7 cellular contexts compared by ENCODE assay signal in genomic region chr1:82225407-82226197, GRCh38.
A peak's percentile ranks its signal among the peaks of the same experiment; 100 is the strongest.
DNase-seq lines count a peak whose midpoint lies in the region; ATAC-seq and TF ChIP-seq lines count a peak whose summit lies in the region.

No MANE protein-coding gene starts in this region.

- H3K4me1 ChIP-seq in mammary epithelial cell (ENCODE audit: insufficient read depth, low read length), result peaks cover 28% of the 10 kb centered on the region

- TF ChIP-seq CTCF in mammary epithelial cell (conservative IDR thresholded peaks at IDR 0.05 in 1 of 2, IDR thresholded peaks at IDR 0.05 in 1 of 2; ENCODE audit: extremely low read depth in 1 of 2, insufficient read depth in 1 of 2, low read depth in 1 of 2, low read length in 2 of 2), result no peak

- H3K27me3 ChIP-seq in mammary epithelial cell (ENCODE audit: insufficient read depth, low read length), result no peaks in the 10 kb centered on the region

- H3K9ac ChIP-seq in mammary epithelial cell (ENCODE audit: insufficient read depth, low read length), result no peak overlapping the region

- CTCF ChIA-PET in mammary epithelial cell (lab: Charles Lee; ENCODE audit: low non-redundant PET), result interaction anchor here (0.6 kb wide), 1 partner anchor 1072 kb away, joined by 3 read pairs; no protein-coding TSS in a partner anchor

- no TSS peak for BruUV-seq in mammary epithelial cell (replicated peaks; lab: Mats Ljungman, UMichigan)

- dilution Hi-C loops in mammary epithelial cell (cut with HindIII; ENCODE audit: low sequenced_read_pairs), result no loop called here

- WGBS in mammary epithelial cell (ENCODE audit: low coverage, missing lambda C conversion rate), result 0% methylated on average over 3 of the region's 3 CpGs

- H3K27ac ChIP-seq in mammary epithelial cell (ENCODE audit: insufficient read depth, low read depth, low read length), result peak overlapping the region; percentile 79

- H3K36me3 ChIP-seq in mammary epithelial cell (ENCODE audit: insufficient read depth, low read length), result no peaks in the 10 kb centered on the region

- H2AFZ ChIP-seq in mammary epithelial cell (ENCODE audit: low read depth, low read length), result peak overlapping the region; percentile 39

- no peaks in the 10 kb centered on the region for H3K79me2 ChIP-seq in mammary epithelial cell (ENCODE audit: insufficient read depth, low read length)

- peak; percentile 58 for ATAC-seq in GM21360 (IDR thresholded peaks at IDR 0.05; ENCODE audit: unreplicated experiment)
- peak; percentile 35 for ATAC-seq in sciatic nerve
- no peak for ATAC-seq in HG02884 (IDR thresholded peaks at IDR 0.05; ENCODE audit: unreplicated experiment)
- ATAC-seq in GM19455 (IDR thresholded peaks at IDR 0.05; ENCODE audit: unreplicated experiment), result no peak

- no peaks in the 10 kb centered on the region for H4K20me1 ChIP-seq in mammary epithelial cell (ENCODE audit: insufficient read depth, low read length)

- H3K9me3 ChIP-seq in mammary epithelial cell (replicated peaks; ENCODE audit: insufficient read depth, low read length), result no peaks in the 10 kb centered on the region

- intact Hi-C loops in mammary epithelial cell (cut with micrococcal nuclease), result loop anchor here (5.0 kb wide), 2 partner anchors 152 to 423 kb away; partner anchors contain the start of gene ADGRL2
- intact Hi-C loops in sciatic nerve (cut with DNase I), result no loop called here

- DNase-seq in M059J (ENCODE audit: low read depth) (peak; percentile 39), mammary epithelial cell (peak; percentile 77), sciatic nerve (ENCODE audit: low spot score) (no peak), NCI-H748 treated with DMSO at 0.1 percent for 48 hours (lab: John Stamatoyannopoulos, UW) (no peak)

- in situ Hi-C loops in mammary epithelial cell (cut with MboI; ENCODE audit: low sequenced_read_pairs in 2 of 2), result no loop called here

- H3K4me2 ChIP-seq in mammary epithelial cell (ENCODE audit: insufficient read depth, low read depth, low read length), result peak overlapping the region; percentile 63

- H3K4me3 ChIP-seq in mammary epithelial cell (replicated peaks in 1 of 3; ENCODE audit: insufficient read depth in 1 of 3, low read depth in 2 of 3, low read length in 3 of 3), result no peak overlapping the region

Comparison
In these comparisons a context has a peak if more than half of its experiments do, and no peak if none do; other contexts are left out.
1. ATAC-seq: peak in GM21360 (single experiment) and sciatic nerve (single experiment); none in HG02884 (single experiment) and GM19455 (single experiment).
2. DNase-seq: peak in M059J (single experiment) and mammary epithelial cell (single experiment); none in sciatic nerve (single experiment) and NCI-H748 treated with DMSO at 0.1 percent for 48 hours (single experiment).